ENCODE assay signal across 14 cellular contexts in genomic region chr1:72003092-72003491, GRCh38.
"Had no signal": no experiment of that assay in that cellular context is flagged by ENCODE, and none has a peak within 500 bp of the region (broad histone marks: within the 10 kb centered on the region; RNA-seq: fewer than 3 reads in every experiment).

No MANE protein-coding gene starts in this region.

- H3K36me3 ChIP-seq: heart left ventricle, neutrophil, right atrium auricular region, tibial artery had no signal

- H3K27ac ChIP-seq: body of pancreas, coronary artery, heart left ventricle, neutrophil, right atrium auricular region, tibial artery had no signal

- H3K4me1 Mint-ChIP-seq: activated naive CD4-positive, alpha-beta T cell treated with anti-CD3 and anti-CD28 coated beads, Interleukin-2, amount 50 U/mL, for 24 hours; stimulated activated memory B cell treated with anti-CD40 and anti-IgM and Interleukin-4, amounts not matched to agents 10 μg/mL and 1 μg/mL and 100 μg/mL, for 72 hours had no signal

- H3K27me3 ChIP-seq: body of pancreas, heart left ventricle, neutrophil, right atrium auricular region, tibial artery had no signal

- ATAC-seq: body of pancreas; heart left ventricle; stimulated activated memory B cell treated with anti-CD40 and anti-IgM and Interleukin-4, amounts not matched to agents 10 μg/mL and 1 μg/mL and 100 μg/mL, for 72 hours had no signal

- H3K27me3 Mint-ChIP-seq: activated naive CD4-positive, alpha-beta T cell treated with anti-CD3 and anti-CD28 coated beads, Interleukin-2, amount 50 U/mL, for 24 hours; stimulated activated memory B cell treated with anti-CD40 and anti-IgM and Interleukin-4, amounts not matched to agents 10 μg/mL and 1 μg/mL and 100 μg/mL, for 72 hours had no signal

- H3K4me3 ChIP-seq: body of pancreas, coronary artery, heart left ventricle, right atrium auricular region, tibial artery had no signal

- H3K27ac Mint-ChIP-seq: activated naive CD4-positive, alpha-beta T cell treated with anti-CD3 and anti-CD28 coated beads, Interleukin-2, amount 50 U/mL, for 24 hours; mesothelial cell of epicardium; stimulated activated memory B cell treated with anti-CD40 and anti-IgM and Interleukin-4, amounts not matched to agents 10 μg/mL and 1 μg/mL and 100 μg/mL, for 72 hours had no signal

- H3K4me3 Mint-ChIP-seq: activated naive CD4-positive, alpha-beta T cell treated with anti-CD3 and anti-CD28 coated beads, Interleukin-2, amount 50 U/mL, for 24 hours; mesothelial cell of epicardium; stimulated activated memory B cell treated with anti-CD40 and anti-IgM and Interleukin-4, amounts not matched to agents 10 μg/mL and 1 μg/mL and 100 μg/mL, for 72 hours had no signal

- H3K9me3 Mint-ChIP-seq: activated naive CD4-positive, alpha-beta T cell treated with anti-CD3 and anti-CD28 coated beads, Interleukin-2, amount 50 U/mL, for 24 hours; mesothelial cell of epicardium; stimulated activated memory B cell treated with anti-CD40 and anti-IgM and Interleukin-4, amounts not matched to agents 10 μg/mL and 1 μg/mL and 100 μg/mL, for 72 hours had no signal

- DNase-seq: activated CD4-positive, CD25-positive, alpha-beta regulatory T cell; activated T-cell treated with anti-CD3 and anti-CD28 coated beads, Interleukin-2, amount 50 U/mL, for 1 hour; body of pancreas; central memory CD4-positive, alpha-beta T cell; effector CD4-positive, alpha-beta T cell; heart left ventricle; posterior cingulate gyrus; tibial artery had no signal

- H3K9me3 ChIP-seq: body of pancreas, heart left ventricle, neutrophil, right atrium auricular region, tibial artery had no signal

- H3K36me3 Mint-ChIP-seq: activated naive CD4-positive, alpha-beta T cell treated with anti-CD3 and anti-CD28 coated beads, Interleukin-2, amount 50 U/mL, for 24 hours; mesothelial cell of epicardium; stimulated activated memory B cell treated with anti-CD40 and anti-IgM and Interleukin-4, amounts not matched to agents 10 μg/mL and 1 μg/mL and 100 μg/mL, for 72 hours had no signal

- H3K4me1 ChIP-seq: body of pancreas, right atrium auricular region had no signal
